ENCODE assay signal across 8 cellular contexts in the genomic region with DNA sequence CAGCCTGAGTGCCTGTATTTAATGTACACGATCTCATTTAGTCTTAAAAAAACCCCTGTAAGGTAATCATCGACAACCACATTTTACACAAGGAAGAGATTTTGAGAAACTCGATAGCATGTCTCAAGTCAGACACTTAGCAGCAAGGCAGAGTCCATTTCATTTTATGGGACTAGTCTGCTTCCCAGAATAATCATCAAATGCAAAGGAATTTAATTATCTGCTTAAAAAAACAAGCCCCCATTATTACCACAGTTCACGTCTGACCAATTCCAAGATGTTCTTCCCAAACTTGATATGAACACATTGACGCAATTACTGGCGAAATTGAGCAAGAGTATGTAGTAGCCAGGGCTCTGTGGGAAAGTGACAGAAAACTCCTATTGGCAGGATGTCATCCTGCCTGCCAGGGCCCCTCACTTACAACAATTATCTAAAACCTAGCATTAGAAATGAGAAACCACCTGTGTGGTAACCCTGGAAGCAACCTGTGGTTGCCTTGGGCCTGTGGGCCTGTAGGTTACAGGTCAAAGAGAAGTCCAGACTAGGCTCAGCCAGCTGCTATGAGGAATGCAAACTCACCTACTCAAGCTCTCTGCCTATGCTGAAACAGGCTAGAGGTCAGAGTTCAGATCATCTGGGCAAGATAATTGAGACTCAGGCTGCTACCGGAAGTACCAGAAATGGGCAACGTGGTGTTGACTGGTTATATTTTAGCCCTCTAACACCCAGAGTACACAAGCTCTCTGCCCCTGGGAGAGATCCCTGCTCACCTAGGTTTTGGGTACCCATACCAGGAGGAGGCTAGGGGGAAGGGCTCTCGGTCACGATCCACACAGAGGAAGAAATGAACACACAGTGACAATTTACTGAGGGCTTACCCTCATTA. TPM values are rescaled to one million over a fixed set of nuclear protein-coding genes. Genes with fewer than 3 reads are reported as not detected.
A peak's percentile ranks its signal among the peaks of the same experiment; 100 is the strongest.
DNase-seq lines count a peak whose midpoint lies in the region; ATAC-seq and TF ChIP-seq lines count a peak whose summit lies in the region.

No MANE protein-coding gene starts in this region.

- 13 to 15% methylated on average over 10 of the region's 10 CpGs for WGBS in lower leg skin, 2 donors
- WGBS in thyroid gland, 2 donors: 6 to 9% methylated on average over 10 of the region's 10 CpGs

- H3K27me3 Mint-ChIP-seq in activated CD4-positive, alpha-beta T cell treated with anti-CD3 and anti-CD28 coated beads for 36 hours: no peaks in the 10 kb centered on the region

- CTCF ChIA-PET in activated CD4-positive, alpha-beta T cell treated with anti-CD3 and anti-CD28 coated beads for 36 hours (lab: Charles Lee): interaction anchor here (0.6 kb wide), 1 partner anchor 85 kb away, joined by 3 read pairs; no protein-coding TSS in a partner anchor

- DNase-seq in activated CD4-positive, alpha-beta T cell treated with anti-CD3 and anti-CD28 coated beads for 36 hours: peak; percentile 59
- no peak for DNase-seq in activated CD4-positive, alpha-beta T cell treated with anti-CD3 and anti-CD28 coated beads for 1 hour
- peak; percentile 58 to 86 (median 59) for DNase-seq in Peyer's patch
- no peak for DNase-seq in caudate nucleus (lab: John Stamatoyannopoulos, UW)
- peak; percentile 82 to 87 for DNase-seq in lower leg skin (ENCODE audit: low spot score in 2 of 2)
- DNase-seq in thyroid gland: peak; percentile 42 to 49

- H3K4me1 Mint-ChIP-seq in activated CD4-positive, alpha-beta T cell treated with anti-CD3 and anti-CD28 coated beads for 36 hours: peaks cover 65% of the 10 kb centered on the region

- peak overlapping the region; percentile 95 for H3K4me3 Mint-ChIP-seq in activated CD4-positive, alpha-beta T cell treated with anti-CD3 and anti-CD28 coated beads for 36 hours

- peaks cover 13% of the 10 kb centered on the region for H3K36me3 Mint-ChIP-seq in activated CD4-positive, alpha-beta T cell treated with anti-CD3 and anti-CD28 coated beads for 36 hours (ENCODE audit: low read depth)

- H3K36me3 ChIP-seq in Peyer's patch (no peaks in the 10 kb centered on the region), thyroid gland (no peaks in the 10 kb centered on the region)

- POLR2A ChIA-PET in activated CD4-positive, alpha-beta T cell treated with anti-CD3 and anti-CD28 coated beads for 36 hours (lab: Charles Lee): interaction anchor here (0.6 to 0.7 kb wide), 2 partner anchors 25 to 732 kb away, joined by 3 read pairs; no protein-coding TSS in a partner anchor

- peak; percentile 27 for ATAC-seq in activated CD4-positive, alpha-beta T cell treated with anti-CD3 and anti-CD28 coated beads for 36 hours
- ATAC-seq in HG02571 (IDR thresholded peaks at IDR 0.05; ENCODE audit: unreplicated experiment) (peak; percentile 9), HG02970 (IDR thresholded peaks at IDR 0.05; ENCODE audit: low FRiP score, unreplicated experiment) (no peak)

- H3K9me3 ChIP-seq in Peyer's patch (no peaks in the 10 kb centered on the region), thyroid gland (no peaks in the 10 kb centered on the region)

- H3K9me3 Mint-ChIP-seq in activated CD4-positive, alpha-beta T cell treated with anti-CD3 and anti-CD28 coated beads for 36 hours (ENCODE audit: low read depth): no peaks in the 10 kb centered on the region

- H3K27me3 ChIP-seq in Peyer's patch: no peaks in the 10 kb centered on the region
- no peaks in the 10 kb centered on the region for H3K27me3 ChIP-seq in thyroid gland

- H3K27ac Mint-ChIP-seq in activated CD4-positive, alpha-beta T cell treated with anti-CD3 and anti-CD28 coated beads for 36 hours: peak overlapping the region; percentile 95

- H3K27ac ChIP-seq in Peyer's patch (peak overlapping the region; percentile 87 to 98 (median 98)), caudate nucleus (ENCODE audit: low read depth, low read length) (peak overlapping the region; percentile 86), thyroid gland (peak overlapping the region; percentile 98 to 99 (median 99))

- intact Hi-C loops in activated CD4-positive, alpha-beta T cell treated with anti-CD3 and anti-CD28 coated beads for 36 hours (cut with DNase I, micrococcal nuclease): loop anchor here (2.0 to 10.0 kb wide), 12 partner anchors 33 to 1289 kb away; partner anchors contain the start of genes ACO1 (in 1 of the 2), DNAI1 (in 1 of the 2), DNAJA1 (in 1 of the 2) and FAM219A (in 1 of the 2)
- intact Hi-C loops in lower leg skin (cut with DNase I; ENCODE audit: low total_unique reads): loop anchor here (5.0 kb wide), 1 partner anchor 83 kb away; no protein-coding TSS in a partner anchor
- intact Hi-C loops in thyroid gland (cut with DNase I): loop anchor here (5.0 kb wide), 1 partner anchor 83 kb away; no protein-coding TSS in a partner anchor

- peak; percentile 59 to 70 for TF ChIP-seq POLR2A in Peyer's patch (IDR thresholded peaks at IDR 0.05)
- no peak for TF ChIP-seq POLR2A in lower leg skin (IDR thresholded peaks at IDR 0.05)
- TF ChIP-seq POLR2A in thyroid gland (IDR thresholded peaks at IDR 0.05): peak in 1 of 2 donors; percentile 40

- no peak for TF ChIP-seq CTCF in Peyer's patch (IDR thresholded peaks at IDR 0.05)
- TF ChIP-seq CTCF in lower leg skin (IDR thresholded peaks at IDR 0.05): no peak
- no peak for TF ChIP-seq CTCF in thyroid gland (IDR thresholded peaks at IDR 0.05)

- H3K4me3 ChIP-seq in Peyer's patch (peak overlapping the region; percentile 58 to 99 (median 92)), lower leg skin (ENCODE audit: low read depth, poor library complexity, severe bottlenecking) (peak overlapping the region; percentile 18), thyroid gland (replicated peaks in 1 of 3) (peak overlapping the region; percentile 83 to 94 (median 87))

- H3K4me1 ChIP-seq in Peyer's patch: peaks cover 21 to 53% (median 36%) of the 10 kb centered on the region in 4 donors
- peaks cover 52 to 59% of the 10 kb centered on the region in 2 donors for H3K4me1 ChIP-seq in thyroid gland

RNA-seq across cellular contexts. Expression of gene B4GALT1, which starts 1.6 kb away (rescaled TPM):
- 10 to 100 TPM; 44.5 to 47.1 TPM for total RNA-seq in activated CD4-positive, alpha-beta T cell treated with anti-CD3 and anti-CD28 coated beads for 36 hours
- total RNA-seq in Peyer's patch (10 to 100 TPM; 26.4 to 65.3 (median 44.1) TPM), lower leg skin (10 to 100 TPM; 40.9 to 59.6 (median 46.3) TPM), thyroid gland (100 to 1,000 TPM in 3 of 4 donors, 10 to 100 TPM in 1; 88.3 to 119 (median 103) TPM)

Comparison
In these comparisons a context has a peak if more than half of its experiments do, and no peak if none do; other contexts are left out.
1. DNase-seq: peak in activated CD4-positive, alpha-beta T cell treated with anti-CD3 and anti-CD28 coated beads for 36 hours (single experiment), Peyer's patch (3 of 3), lower leg skin (2 of 2) and thyroid gland (2 of 2); none in activated CD4-positive, alpha-beta T cell treated with anti-CD3 and anti-CD28 coated beads for 1 hour (single experiment) and caudate nucleus (0 of 61).
2. H3K4me3 ChIP-seq: peak in every context shown above with its lines; median percentile 92 in Peyer's patch; 87 in thyroid gland; 18 in lower leg skin.
3. POLR2A ChIP-seq: peak in Peyer's patch (2 of 2); none in lower leg skin (0 of 2).
4. Peak in every context shown above with its lines, with median percentiles within 50 percentile points of each other: H3K27ac ChIP-seq.